1 cellular context compared by ENCODE assay signal in genomic region chr11:92285776-92286175, GRCh38.
TF ChIP-seq lines count a peak whose summit lies in the region.

No MANE protein-coding gene starts in this region.

TF ChIP-seq in H1, 55 proteins besides CTCF, POLR2A, EP300 and RAD21:
- no peak for TF ChIP-seq BCL11A (IDR thresholded peaks at IDR 0.05; ENCODE audit: low read depth in 2 of 2, low read length in 2 of 2)
- no peak for TF ChIP-seq RBBP5 (IDR thresholded peaks at IDR 0.05; ENCODE audit: borderline replicate concordance, low read depth, low read length)
- no peak for TF ChIP-seq POLR2AphosphoS5 (IDR thresholded peaks at IDR 0.05; ENCODE audit: low read depth, low read length)
- TF ChIP-seq BACH1 (IDR thresholded peaks at IDR 0.05; ENCODE audit: low read length) = no peak
- TF ChIP-seq JUN (IDR thresholded peaks at IDR 0.05; ENCODE audit: low read depth, low read length) = no peak
- TF ChIP-seq SIX5 (IDR thresholded peaks at IDR 0.05; ENCODE audit: low read depth, low read length) = no peak
- no peak for TF ChIP-seq KDM5A (IDR thresholded peaks at IDR 0.05; ENCODE audit: low read length)
- TF ChIP-seq SIN3A (conservative IDR thresholded peaks at IDR 0.05 in 1 of 2, IDR thresholded peaks at IDR 0.05 in 1 of 2; ENCODE audit: low read depth in 1 of 2, low read length in 2 of 2) = no peak
- no peak for TF ChIP-seq BRCA1 (IDR thresholded peaks at IDR 0.05; ENCODE audit: low read depth, low read length)
